ENCODE assay signal across 21 cellular contexts in the genomic region with DNA sequence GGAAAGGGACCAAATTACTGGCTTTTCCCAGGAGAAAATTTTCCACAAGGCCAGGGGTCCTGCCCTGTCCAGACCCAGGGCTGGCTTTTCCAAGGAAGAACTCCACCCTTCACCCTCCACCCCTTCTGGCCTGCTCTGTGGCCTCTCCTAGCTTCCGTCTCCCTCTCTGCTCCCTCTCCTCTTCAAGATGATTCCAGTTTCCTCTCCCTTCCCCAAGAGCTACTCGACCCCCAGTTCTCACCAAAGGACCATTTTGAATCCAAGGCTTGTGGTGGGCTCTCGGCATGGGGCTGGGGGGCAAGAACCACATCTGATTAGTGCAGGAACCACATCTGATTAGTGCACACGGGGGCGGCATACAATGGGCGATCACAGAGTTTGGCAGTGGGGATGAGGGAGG. TPM values are rescaled to one million over a fixed set of nuclear protein-coding genes. Genes with fewer than 3 reads are reported as not detected.
"Had no signal": no experiment of that assay in that cellular context is flagged by ENCODE, and none has a peak within 500 bp of the region (broad histone marks: within the 10 kb centered on the region; RNA-seq: fewer than 3 reads in every experiment).

No MANE protein-coding gene starts in this region.

- H3K4me3 ChIP-seq: coronary artery, heart left ventricle, mucosa of descending colon, stomach had no signal

- H3K36me3 ChIP-seq: heart left ventricle, neutrophil, stomach had no signal

- H3K9me3 Mint-ChIP-seq: endodermal cell had no signal

- H3K4me3 Mint-ChIP-seq: endodermal cell; naive thymus-derived CD8-positive, alpha-beta T cell had no signal

- H3K36me3 Mint-ChIP-seq: naive thymus-derived CD8-positive, alpha-beta T cell had no signal

- DNase-seq: effector CD4-positive, alpha-beta T cell; foreskin melanocyte; heart left ventricle; hippocampal formation; kidney glomerular epithelial cell; mammary epithelial cell; mucosa of descending colon; small intestine; stimulated activated CD4-positive, alpha-beta T cell treated with anti-CD3 and anti-CD28 coated beads, Interleukin-12 subunit alpha, Interleukin-12 subunit beta, amount 100 ng/mL, for 4 hours; stimulated activated naive CD4-positive, alpha-beta T cell; stomach; trophoblast cell had no signal

- H3K27ac Mint-ChIP-seq: endodermal cell; naive thymus-derived CD8-positive, alpha-beta T cell had no signal

- H3K27ac ChIP-seq: coronary artery, heart left ventricle, neutrophil, stomach had no signal

- H3K9me3 ChIP-seq: heart left ventricle, mucosa of descending colon, neutrophil, stomach had no signal

- ATAC-seq: heart left ventricle; left lobe of liver; mucosa of descending colon; naive thymus-derived CD8-positive, alpha-beta T cell had no signal

- H3K4me1 Mint-ChIP-seq: endodermal cell had no signal

- H3K4me1 ChIP-seq: heart left ventricle, stomach had no signal

RNA-seq across cellular contexts. Expression of a gene that starts 7.7 kb away (rescaled TPM):
- total RNA-seq: dermis microvascular lymphatic vessel endothelial cell; endodermal cell; heart left ventricle; left lobe of liver; lower leg skin; mammary epithelial cell; naive thymus-derived CD8-positive, alpha-beta T cell; osteoblast; pulmonary artery endothelial cell had no signal

RNA-seq across cellular contexts. Expression of a gene that starts 11.5 kb away (rescaled TPM):
- total RNA-seq: dermis microvascular lymphatic vessel endothelial cell; endodermal cell; heart left ventricle; left lobe of liver; lower leg skin; mammary epithelial cell; naive thymus-derived CD8-positive, alpha-beta T cell; osteoblast; pulmonary artery endothelial cell had no signal

RNA-seq across cellular contexts. Expression of a gene that starts 57.9 kb away (rescaled TPM):
- total RNA-seq: dermis microvascular lymphatic vessel endothelial cell; endodermal cell; heart left ventricle; left lobe of liver; lower leg skin; mammary epithelial cell; mucosa of descending colon; naive thymus-derived CD8-positive, alpha-beta T cell; osteoblast; pulmonary artery endothelial cell; stomach had no signal
